In the genomic region with DNA sequence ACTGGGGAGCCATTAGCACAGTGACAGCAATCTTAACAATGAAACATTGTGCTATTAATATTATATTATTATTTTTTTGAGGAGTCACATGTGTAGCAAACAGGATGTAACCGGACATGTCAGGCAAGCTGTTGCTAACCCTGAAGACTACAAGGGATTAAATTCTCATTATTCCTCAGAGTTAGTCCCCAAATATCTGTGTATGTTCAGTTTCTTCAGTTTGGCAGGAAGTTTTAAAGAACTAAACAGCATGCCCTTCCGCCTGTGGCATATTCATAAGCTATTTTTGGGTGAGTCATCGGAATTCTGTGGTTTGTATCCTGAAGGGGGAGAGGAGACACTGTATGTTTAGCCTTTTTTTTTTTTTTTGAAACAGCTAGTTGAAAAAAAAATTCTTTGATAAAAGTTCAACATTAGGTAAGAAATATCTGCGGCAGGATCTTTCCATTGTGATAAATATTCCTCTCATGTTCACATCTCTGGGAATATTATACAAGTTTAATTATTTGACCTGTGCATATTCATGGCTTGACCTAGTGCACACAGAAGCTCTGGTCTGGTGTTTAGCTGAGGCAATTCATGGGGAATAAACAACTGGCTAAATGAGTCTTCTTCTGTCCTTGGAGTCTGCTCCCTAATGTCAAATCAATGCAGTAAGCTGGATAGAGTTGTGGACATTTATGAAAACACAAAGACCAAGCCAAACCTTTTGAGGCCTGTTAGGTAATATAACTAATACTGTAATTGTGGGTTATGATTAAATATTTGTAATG, we compare ENCODE assay signal across 11 cellular contexts.
DNase-seq lines count a peak whose midpoint lies in the region; ATAC-seq and TF ChIP-seq lines count a peak whose summit lies in the region.
"Had no signal": no experiment of that assay in that cellular context is flagged by ENCODE, and none has a peak within 500 bp of the region (broad histone marks: within the 10 kb centered on the region; RNA-seq: fewer than 3 reads in every experiment).

No MANE protein-coding gene starts in this region.

- peaks cover 58% of the 10 kb centered on the region for H3K4me1 ChIP-seq in RWPE2 (ENCODE audit: insufficient read depth, poor library complexity, severe bottlenecking)

- ATAC-seq in RWPE2 (ENCODE audit: low read depth): peak; percentile 90
- no peak for ATAC-seq in GM18517 (IDR thresholded peaks at IDR 0.05; ENCODE audit: unreplicated experiment)
- ATAC-seq: activated T-cell treated with anti-CD3 and anti-CD28 coated beads, Interleukin-2, amount 50 U/mL, for 4 hours had no signal

- DNase-seq in GM04504 (ENCODE audit: low read depth) (peak; percentile 81), RWPE2 (ENCODE audit: low spot score) (no peak), fibroblast of mammary gland (ENCODE audit: low read depth) (peak; percentile 94), pulmonary artery endothelial cell (ENCODE audit: low read depth, low spot score) (peak; percentile 83), hippocampal formation (lab: John Stamatoyannopoulos, UW) (no peak), NCI-H187 (lab: John Stamatoyannopoulos, UW) (no peak), NCI-H1092 treated with DMSO at 0.1 percent for 48 hours (lab: John Stamatoyannopoulos, UW) (no peak)
- DNase-seq: activated T-cell treated with anti-CD3 and anti-CD28 coated beads, Interleukin-2, amount 50 U/mL, for 4 hours; NCI-H2029 treated with DMSO at 0.1 percent for 48 hours had no signal

- TF ChIP-seq CTCF in RWPE2 (IDR thresholded peaks at IDR 0.05; ENCODE audit: poor library complexity, severe bottlenecking) (no peak), fibroblast of mammary gland (conservative IDR thresholded peaks at IDR 0.05; ENCODE audit: control insufficient read depth, insufficient read depth, low read depth, low read length) (no peak)

- H3K9me3 ChIP-seq in RWPE2 (ENCODE audit: severe bottlenecking): no peaks in the 10 kb centered on the region
- H3K9me3 ChIP-seq: tibial nerve had no signal

- no peaks in the 10 kb centered on the region for H3K27me3 ChIP-seq in RWPE2 (ENCODE audit: insufficient read depth, poor library complexity, severe bottlenecking)
- H3K27me3 ChIP-seq: tibial nerve had no signal

- H3K27ac ChIP-seq in RWPE2 (ENCODE audit: poor library complexity, severe bottlenecking): peak overlapping the region; percentile 96

- H3K4me3 ChIP-seq in RWPE2 (ENCODE audit: severe bottlenecking) (no peak overlapping the region), fibroblast of mammary gland (ENCODE audit: control insufficient read depth, low read depth, low read length) (no peak overlapping the region)
- H3K4me3 ChIP-seq: tibial nerve had no signal

- no peaks in the 10 kb centered on the region for H3K36me3 ChIP-seq in RWPE2 (ENCODE audit: low read depth)
- H3K36me3 ChIP-seq: tibial nerve had no signal

Comparison
In these comparisons a context has a peak if more than half of its experiments do, and no peak if none do; other contexts are left out.
1. DNase-seq: peak in GM04504 (single experiment), fibroblast of mammary gland (single experiment) and pulmonary artery endothelial cell (single experiment); none in RWPE2 (single experiment), hippocampal formation (0 of 2), NCI-H187 (0 of 2) and NCI-H1092 treated with DMSO at 0.1 percent for 48 hours (single experiment).